1 cellular context compared by ENCODE assay signal in the genomic region with DNA sequence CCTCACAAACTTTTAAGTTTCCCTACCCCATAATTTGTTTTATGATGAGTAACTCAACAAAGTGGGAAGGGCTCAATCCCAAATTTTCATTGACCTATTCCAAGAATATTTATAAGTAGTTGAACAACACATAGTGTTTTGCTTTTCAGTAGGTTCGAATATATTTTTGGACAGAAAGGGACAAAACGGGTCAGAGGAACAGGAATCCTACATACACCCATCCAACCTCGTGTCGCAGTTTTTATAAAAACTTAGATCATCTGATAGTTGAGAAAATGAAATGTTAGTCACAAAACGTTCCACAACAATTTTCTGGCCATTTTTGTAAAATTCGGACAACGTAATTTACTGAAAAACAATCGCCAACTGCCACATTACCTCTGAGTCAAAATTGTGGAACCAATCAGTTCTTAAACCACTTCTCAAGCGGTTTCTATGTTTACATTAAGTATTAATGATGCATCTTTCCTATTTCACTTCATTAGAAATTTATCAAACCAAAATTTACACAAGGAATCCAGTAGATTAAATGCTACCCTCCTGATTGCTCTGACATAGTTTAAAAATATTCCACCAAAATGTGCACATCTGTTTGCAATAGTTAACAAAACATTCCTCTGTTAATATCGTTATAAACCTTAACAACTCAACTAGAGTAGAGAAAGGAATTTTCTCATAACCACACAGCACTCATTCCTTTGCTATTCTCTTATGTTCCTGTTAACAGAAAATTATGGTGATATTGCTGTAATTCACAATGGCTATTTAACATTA.
TF ChIP-seq lines count a peak whose summit lies in the region.

No MANE protein-coding gene starts in this region.

TF ChIP-seq in K562, 482 proteins besides CTCF, POLR2A, EP300 and RAD21 (continued from another document):
- TF ChIP-seq, protein P1, sequence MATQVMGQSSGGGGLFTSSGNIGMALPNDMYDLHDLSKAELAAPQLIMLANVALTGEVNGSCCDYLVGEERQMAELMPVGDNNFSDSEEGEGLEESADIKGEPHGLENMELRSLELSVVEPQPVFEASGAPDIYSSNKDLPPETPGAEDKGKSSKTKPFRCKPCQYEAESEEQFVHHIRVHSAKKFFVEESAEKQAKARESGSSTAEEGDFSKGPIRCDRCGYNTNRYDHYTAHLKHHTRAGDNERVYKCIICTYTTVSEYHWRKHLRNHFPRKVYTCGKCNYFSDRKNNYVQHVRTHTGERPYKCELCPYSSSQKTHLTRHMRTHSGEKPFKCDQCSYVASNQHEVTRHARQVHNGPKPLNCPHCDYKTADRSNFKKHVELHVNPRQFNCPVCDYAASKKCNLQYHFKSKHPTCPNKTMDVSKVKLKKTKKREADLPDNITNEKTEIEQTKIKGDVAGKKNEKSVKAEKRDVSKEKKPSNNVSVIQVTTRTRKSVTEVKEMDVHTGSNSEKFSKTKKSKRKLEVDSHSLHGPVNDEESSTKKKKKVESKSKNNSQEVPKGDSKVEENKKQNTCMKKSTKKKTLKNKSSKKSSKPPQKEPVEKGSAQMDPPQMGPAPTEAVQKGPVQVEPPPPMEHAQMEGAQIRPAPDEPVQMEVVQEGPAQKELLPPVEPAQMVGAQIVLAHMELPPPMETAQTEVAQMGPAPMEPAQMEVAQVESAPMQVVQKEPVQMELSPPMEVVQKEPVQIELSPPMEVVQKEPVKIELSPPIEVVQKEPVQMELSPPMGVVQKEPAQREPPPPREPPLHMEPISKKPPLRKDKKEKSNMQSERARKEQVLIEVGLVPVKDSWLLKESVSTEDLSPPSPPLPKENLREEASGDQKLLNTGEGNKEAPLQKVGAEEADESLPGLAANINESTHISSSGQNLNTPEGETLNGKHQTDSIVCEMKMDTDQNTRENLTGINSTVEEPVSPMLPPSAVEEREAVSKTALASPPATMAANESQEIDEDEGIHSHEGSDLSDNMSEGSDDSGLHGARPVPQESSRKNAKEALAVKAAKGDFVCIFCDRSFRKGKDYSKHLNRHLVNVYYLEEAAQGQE (CRISPR knock-in tag; IDR thresholded peaks at IDR 0.05; ENCODE audit: low read depth) = no peak
